ENCODE assay signal across 8 cellular contexts in genomic region chr6:11819486-11819885, GRCh38.
"Had no signal": no experiment of that assay in that cellular context is flagged by ENCODE, and none has a peak within 500 bp of the region (broad histone marks: within the 10 kb centered on the region; RNA-seq: fewer than 3 reads in every experiment).

No MANE protein-coding gene starts in this region.

- FAIRE-seq: G401.6, GM12878, GM12891, GM12892, GM18507, GM19239 had no signal

- ATAC-seq: GM12878 had no signal

- DNase-seq: GDM1, GF-D8 had no signal

- H3K4me3 ChIP-seq: GM12878 had no signal
